ENCODE assay signal across 10 cellular contexts in genomic region chr14:95483843-95484165, GRCh38. TPM values are rescaled to one million over a fixed set of nuclear protein-coding genes. Genes with fewer than 3 reads are reported as not detected.
DNase-seq lines count a peak whose midpoint lies in the region; ATAC-seq and TF ChIP-seq lines count a peak whose summit lies in the region.
"Had no signal": no experiment of that assay in that cellular context is flagged by ENCODE, and none has a peak within 500 bp of the region (broad histone marks: within the 10 kb centered on the region; RNA-seq: fewer than 3 reads in every experiment).

No MANE protein-coding gene starts in this region.

- CTCF ChIA-PET in CD8-positive, alpha-beta T cell (lab: Charles Lee): interaction anchor here (1.3 kb wide), 2 partner anchors 40 to 41 kb away, joined by 3 read pairs; no protein-coding TSS in a partner anchor
- CTCF ChIA-PET in PC-3 (lab: Charles Lee): no interaction called here

- no peak overlapping the region for H3K27ac ChIP-seq in CD8-positive, alpha-beta T cell (ENCODE audit: low read depth, low read length)
- H3K27ac ChIP-seq in PC-3 (ENCODE audit: low read length) (peak overlapping the region; percentile 77), fibroblast of lung (ENCODE audit: insufficient read depth, low read length) (peak overlapping the region; percentile 78), skin epidermis (peak overlapping the region in 19 of 21 experiments; percentile 4 to 89 (median 67))

- peaks cover 16% of the 10 kb centered on the region for H3K4me1 ChIP-seq in CD8-positive, alpha-beta T cell (ENCODE audit: insufficient read depth, low read length)
- H3K4me1 ChIP-seq in PC-3 (ENCODE audit: insufficient read depth, low read length) (peaks cover 28% of the 10 kb centered on the region), fibroblast of lung (ENCODE audit: control insufficient read depth, extremely low read depth, insufficient read depth, low read length) (peaks cover 31% of the 10 kb centered on the region)

- no peaks in the 10 kb centered on the region for H3F3A ChIP-seq in PC-3 (ENCODE audit: low read length, unreplicated experiment)

- no TSS peak for BruUV-seq in PC-3 (replicated peaks; lab: Mats Ljungman, UMichigan)

- no peaks in the 10 kb centered on the region for H3K9me3 ChIP-seq in CD8-positive, alpha-beta T cell (ENCODE audit: low read length)
- H3K9me3 ChIP-seq in PC-3 (ENCODE audit: low read length): no peaks in the 10 kb centered on the region
- H3K9me3 ChIP-seq in fibroblast of lung (ENCODE audit: control insufficient read depth, insufficient read depth, low read depth, low read length): no peaks in the 10 kb centered on the region

- POLR2A ChIA-PET in CD8-positive, alpha-beta T cell (lab: Charles Lee): no interaction called here
- POLR2A ChIA-PET in PC-3 (lab: Charles Lee; ENCODE audit: unreplicated experiment): no interaction called here

- no peak for TF ChIP-seq CTCF in CD8-positive, alpha-beta T cell (IDR thresholded peaks at IDR 0.05)
- no peak for TF ChIP-seq CTCF in PC-3 (conservative IDR thresholded peaks at IDR 0.05; ENCODE audit: low read depth, low read length)
- TF ChIP-seq CTCF in fibroblast of lung (conservative IDR thresholded peaks at IDR 0.05 in 1 of 2, IDR thresholded peaks at IDR 0.05 in 1 of 2; ENCODE audit: low read depth in 1 of 2, low read length in 2 of 2): no peak

- no peak overlapping the region for H3K4me3 Mint-ChIP-seq in CD8-positive, alpha-beta T cell

- H3K79me2 ChIP-seq in PC-3 (ENCODE audit: low read length) (no peaks in the 10 kb centered on the region), fibroblast of lung (ENCODE audit: control insufficient read depth, insufficient read depth, low read length) (peaks cover 18% of the 10 kb centered on the region)

- DNase-seq in CD8-positive, alpha-beta T cell: no peak
- DNase-seq in PC-3 (no peak), fibroblast of lung (ENCODE audit: low read depth in 2 of 2) (no peak), HPDE6-E6E7 (ENCODE audit: extremely low spot score) (no peak)
- DNase-seq: DMS79; NCI-H1694 treated with DMSO at 0.1 percent for 48 hours; stimulated activated naive CD4-positive, alpha-beta T cell treated with Interleukin-2 at 50 U/mL for 16 hours had no signal

- peaks cover 28% of the 10 kb centered on the region for H3K36me3 Mint-ChIP-seq in CD8-positive, alpha-beta T cell

- peaks cover 51% of the 10 kb centered on the region for H3K4me1 Mint-ChIP-seq in CD8-positive, alpha-beta T cell (ENCODE audit: low read depth)

- no peak overlapping the region for H2AFZ ChIP-seq in PC-3 (ENCODE audit: low read length)
- no peak overlapping the region for H2AFZ ChIP-seq in fibroblast of lung (ENCODE audit: low read length)

- H3K27ac Mint-ChIP-seq in CD8-positive, alpha-beta T cell: peak overlapping the region; percentile 19

- no peaks in the 10 kb centered on the region for H3K27me3 Mint-ChIP-seq in CD8-positive, alpha-beta T cell (ENCODE audit: low read depth)

- intact Hi-C loops in CD8-positive, alpha-beta T cell (cut with DNase I, micrococcal nuclease): loop anchor here (5.0 kb wide), 2 partner anchors 38 to 537 kb away; no protein-coding TSS in a partner anchor
- intact Hi-C loops in PC-3 (cut with micrococcal nuclease): loop anchor here (10.0 kb wide), 1 partner anchor 51 kb away; the partner anchor contains the start of gene GLRX5

- H3K4me2 ChIP-seq in PC-3 (ENCODE audit: low read length): peak overlapping the region; percentile 63
- H3K4me2 ChIP-seq in fibroblast of lung (ENCODE audit: extremely low read depth, insufficient read depth, low read length): peak overlapping the region; percentile 61

- no peaks in the 10 kb centered on the region for H3K9me3 Mint-ChIP-seq in CD8-positive, alpha-beta T cell

- no peak overlapping the region for H3K4me3 ChIP-seq in CD8-positive, alpha-beta T cell (ENCODE audit: low read depth, low read length)
- no peak overlapping the region for H3K4me3 ChIP-seq in PC-3 (ENCODE audit: low read length)
- no peak overlapping the region for H3K4me3 ChIP-seq in fibroblast of lung (replicated peaks in 1 of 4; ENCODE audit: control extremely low read depth in 1 of 4, insufficient read depth in 1 of 4, low read depth in 3 of 4, low read length in 4 of 4)
- H3K4me3 ChIP-seq in skin epidermis: no peak overlapping the region

- H3K27me3 ChIP-seq in CD8-positive, alpha-beta T cell (ENCODE audit: insufficient read depth, low read length): no peaks in the 10 kb centered on the region
- H3K27me3 ChIP-seq in PC-3 (ENCODE audit: low read length) (no peaks in the 10 kb centered on the region), fibroblast of lung (ENCODE audit: control insufficient read depth, insufficient read depth, low read length) (no peaks in the 10 kb centered on the region)

- H4K20me1 ChIP-seq in PC-3 (ENCODE audit: low read length) (no peaks in the 10 kb centered on the region), fibroblast of lung (ENCODE audit: control insufficient read depth, extremely low read depth, insufficient read depth, low read length) (no peaks in the 10 kb centered on the region)

- no peaks in the 10 kb centered on the region for H3K36me3 ChIP-seq in CD8-positive, alpha-beta T cell (ENCODE audit: insufficient read depth, low read length)
- no peaks in the 10 kb centered on the region for H3K36me3 ChIP-seq in PC-3 (ENCODE audit: low read depth, low read length)
- no peaks in the 10 kb centered on the region for H3K36me3 ChIP-seq in fibroblast of lung (ENCODE audit: control insufficient read depth, insufficient read depth, low read length)

- H3K9me2 ChIP-seq in PC-3 (replicated peaks; ENCODE audit: low read length): no peaks in the 10 kb centered on the region

- no peak for ATAC-seq in CD8-positive, alpha-beta T cell
- ATAC-seq in PC-3 (no peak), GM18868 (IDR thresholded peaks at IDR 0.05; ENCODE audit: unreplicated experiment) (no peak), HG02642 (IDR thresholded peaks at IDR 0.05; ENCODE audit: poor library complexity, unreplicated experiment) (no peak)

- H3K9ac ChIP-seq in PC-3 (ENCODE audit: low read length) (peak overlapping the region; percentile 10; the same call in 1 of the 2 replicates), fibroblast of lung (ENCODE audit: insufficient read depth, low read length) (no peak overlapping the region)

RNA-seq across cellular contexts. Expression of gene SYNE3, which starts 32.6 kb away (rescaled TPM):
- 10 to 100 TPM; 18.5 to 19.7 TPM for total RNA-seq in CD8-positive, alpha-beta T cell
- 1.2 and 3.5 TPM in 2 replicates for total RNA-seq in PC-3 (2014; rRNA removed)
- 15.9 and 24.1 TPM in 2 replicates for total RNA-seq in fibroblast of lung
- 4.9 and 8.7 TPM in 2 replicates for polyA plus RNA-seq in fibroblast of lung
- polyA plus RNA-seq in fibroblast of lung (2012): 5.8 and 7.4 TPM in 2 replicates
- polyA minus RNA-seq in fibroblast of lung (ENCODE audit: low replicate concordance): 15.2 and 31.5 TPM in 2 replicates

RNA-seq across cellular contexts. Expression of gene GLRX5, which starts 51.0 kb away (rescaled TPM):
- 10 to 100 TPM; 13.7 to 15.2 TPM for total RNA-seq in CD8-positive, alpha-beta T cell
- total RNA-seq in PC-3 (2014; rRNA removed) (60.0 and 64.3 TPM in 2 replicates), fibroblast of lung (28.4 and 28.5 TPM in 2 replicates)
- polyA plus RNA-seq in fibroblast of lung: 47.6 and 53.5 TPM in 2 replicates
- polyA plus RNA-seq in fibroblast of lung (2012): 38.1 and 43.4 TPM in 2 replicates
- 3.4 and 8.7 TPM in 2 replicates for polyA minus RNA-seq in fibroblast of lung (ENCODE audit: low replicate concordance)
